ENCODE assay signal across 12 cellular contexts in genomic region chr1:231354330-231355020, GRCh38.
"Had no signal": no experiment of that assay in that cellular context is flagged by ENCODE, and none has a peak within 500 bp of the region (broad histone marks: within the 10 kb centered on the region; RNA-seq: fewer than 3 reads in every experiment).

No MANE protein-coding gene starts in this region.

- H3K27me3 ChIP-seq: adrenal gland, hepatocyte, ovary, thyroid gland, vagina had no signal

- DNase-seq: activated B cell treated with CpG ODN at 0.5 μM for 24 hours; activated CD4-positive, alpha-beta T cell treated with anti-CD3 and anti-CD28 coated beads, Interleukin-2, amount 10 ng/mL, durations not matched to agents 7 days and 5 days; activated CD8-positive, alpha-beta memory T cell treated with anti-CD3 and anti-CD28 coated beads for 24 hours; activated naive CD4-positive, alpha-beta T cell treated with anti-CD3 and anti-CD28 coated beads, Interleukin-2, amount 10 ng/mL, durations not matched to agents 7 days and 5 days; adrenal gland; dermis blood vessel endothelial cell; ovary; stimulated activated CD4-positive, alpha-beta T cell treated with anti-CD3 and anti-CD28 coated beads, Interleukin-4, amount 100 ng/mL, for 24 hours; T-helper 9 cell; thyroid gland had no signal

- H3K9me3 ChIP-seq: adrenal gland, ovary, thyroid gland, vagina had no signal

- H3K36me3 ChIP-seq: ovary had no signal

- H3K27ac ChIP-seq: adrenal gland, ovary, thyroid gland, vagina had no signal

- H3K4me3 ChIP-seq: adrenal gland, hepatocyte, ovary, thyroid gland, vagina had no signal
